In the genomic region with DNA sequence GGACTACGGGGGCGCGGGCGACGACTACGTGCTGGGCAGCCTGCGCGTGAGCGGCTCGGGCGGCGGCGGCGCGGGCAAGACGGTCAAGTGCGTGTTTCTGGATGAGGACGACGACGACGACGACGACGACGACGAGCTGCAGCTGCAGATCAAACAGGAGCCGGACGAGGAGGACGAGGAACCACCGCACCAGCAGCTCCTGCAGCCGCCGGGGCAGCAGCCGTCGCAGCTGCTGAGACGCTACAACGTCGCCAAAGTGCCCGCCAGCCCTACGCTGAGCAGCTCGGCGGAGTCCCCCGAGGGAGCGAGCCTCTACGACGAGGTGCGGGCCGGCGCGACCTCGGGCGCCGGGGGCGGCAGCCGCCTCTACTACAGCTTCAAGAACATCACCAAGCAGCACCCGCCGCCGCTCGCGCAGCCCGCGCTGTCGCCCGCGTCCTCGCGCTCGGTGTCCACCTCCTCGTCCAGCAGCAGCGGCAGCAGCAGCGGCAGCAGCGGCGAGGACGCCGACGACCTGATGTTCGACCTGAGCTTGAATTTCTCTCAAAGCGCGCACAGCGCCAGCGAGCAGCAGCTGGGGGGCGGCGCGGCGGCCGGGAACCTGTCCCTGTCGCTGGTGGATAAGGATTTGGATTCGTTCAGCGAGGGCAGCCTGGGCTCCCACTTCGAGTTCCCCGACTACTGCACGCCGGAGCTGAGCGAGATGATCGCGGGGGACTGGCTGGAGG, we compare ENCODE assay signal across 9 cellular contexts. TPM values are rescaled to one million over a fixed set of nuclear protein-coding genes. Genes with fewer than 3 reads are reported as not detected.
DNase-seq lines count a peak whose midpoint lies in the region; ATAC-seq, FAIRE-seq and TF ChIP-seq lines count a peak whose summit lies in the region.
"Had no signal": no experiment of that assay in that cellular context is flagged by ENCODE, and none has a peak within 500 bp of the region (broad histone marks: within the 10 kb centered on the region; RNA-seq: fewer than 3 reads in every experiment).

No MANE protein-coding gene starts in this region.

- TF ChIP-seq POLR2A in adrenal gland (IDR thresholded peaks at IDR 0.05) = no peak

- intact Hi-C loops in lower lobe of right lung (cut with DNase I) = no loop called here
- intact Hi-C loops in adrenal gland (cut with DNase I) = no loop called here

- peaks cover 11% of the 10 kb centered on the region for H3K9me3 Mint-ChIP-seq in activated CD8-positive, alpha-beta T cell treated with anti-CD3 and anti-CD28 coated beads, Interleukin-2, amount 10 ng/mL, durations not matched to agents 7 days and 5 days (ENCODE audit: insufficient read depth)

- H3K27me3 ChIP-seq in lower lobe of right lung (ENCODE audit: low read depth) = peaks cover 81% of the 10 kb centered on the region
- peaks cover 79% of the 10 kb centered on the region for H3K27me3 ChIP-seq in adrenal gland

- no peak for TF ChIP-seq CTCF in lower lobe of right lung (IDR thresholded peaks at IDR 0.05)
- no peak for TF ChIP-seq CTCF in adrenal gland (IDR thresholded peaks at IDR 0.05)

- H3K4me3 ChIP-seq in lower lobe of right lung (no peak overlapping the region), adrenal gland (no peak overlapping the region)

- CTCF ChIA-PET in activated CD8-positive, alpha-beta T cell treated with anti-CD3 and anti-CD28 coated beads, Interleukin-2, amount 10 ng/mL, durations not matched to agents 7 days and 5 days (lab: Charles Lee) = no interaction called here

- peak overlapping the region; percentile 66 for H3K27ac Mint-ChIP-seq in activated CD8-positive, alpha-beta T cell treated with anti-CD3 and anti-CD28 coated beads, Interleukin-2, amount 10 ng/mL, durations not matched to agents 7 days and 5 days

- H3K36me3 ChIP-seq in lower lobe of right lung (no peaks in the 10 kb centered on the region), adrenal gland (replicated peaks in 1 of 2) (no peaks in the 10 kb centered on the region)

- DNase-seq in A172 (ENCODE audit: low spot score) (peak; percentile 29), EH (ENCODE audit: low read depth) (peak; percentile 39), kidney tubule cell (ENCODE audit: low spot score) (peak; percentile 16), GM19239 (ENCODE audit: insufficient read length, low spot score) (no peak), lower lobe of right lung (no peak), adrenal gland (no peak)
- no peak for DNase-seq in activated CD8-positive, alpha-beta T cell treated with anti-CD3 and anti-CD28 coated beads, Interleukin-2, amount 10 ng/mL, durations not matched to agents 7 days and 5 days
- DNase-seq in effector CD4-positive, alpha-beta T cell = no peak
- DNase-seq: NCI-H774 had no signal

- no peak for ATAC-seq in activated CD8-positive, alpha-beta T cell treated with anti-CD3 and anti-CD28 coated beads, Interleukin-2, amount 10 ng/mL, durations not matched to agents 7 days and 5 days
- ATAC-seq in lower lobe of right lung = no peak

- no peak overlapping the region for H3K27ac ChIP-seq in lower lobe of right lung
- H3K27ac ChIP-seq in adrenal gland = no peak overlapping the region

- H3K4me1 Mint-ChIP-seq in activated CD8-positive, alpha-beta T cell treated with anti-CD3 and anti-CD28 coated beads, Interleukin-2, amount 10 ng/mL, durations not matched to agents 7 days and 5 days (ENCODE audit: low read depth) = peaks cover 7% of the 10 kb centered on the region

- peaks cover 11% of the 10 kb centered on the region for H3K36me3 Mint-ChIP-seq in activated CD8-positive, alpha-beta T cell treated with anti-CD3 and anti-CD28 coated beads, Interleukin-2, amount 10 ng/mL, durations not matched to agents 7 days and 5 days (ENCODE audit: low read depth)

- no peak for FAIRE-seq in GM19239 (lab: Jason Lieb, UNC)

- H3K9me3 ChIP-seq in lower lobe of right lung = no peaks in the 10 kb centered on the region
- no peaks in the 10 kb centered on the region for H3K9me3 ChIP-seq in adrenal gland (replicated peaks in 1 of 3)

- peaks cover 56% of the 10 kb centered on the region for H3K27me3 Mint-ChIP-seq in activated CD8-positive, alpha-beta T cell treated with anti-CD3 and anti-CD28 coated beads, Interleukin-2, amount 10 ng/mL, durations not matched to agents 7 days and 5 days (ENCODE audit: low read depth)

- H3K4me1 ChIP-seq in lower lobe of right lung (peaks cover 24% of the 10 kb centered on the region), adrenal gland (replicated peaks in 1 of 2) (peaks cover 0 to 10% of the 10 kb centered on the region in 2 donors)

- no peak overlapping the region for H3K4me3 Mint-ChIP-seq in activated CD8-positive, alpha-beta T cell treated with anti-CD3 and anti-CD28 coated beads, Interleukin-2, amount 10 ng/mL, durations not matched to agents 7 days and 5 days

- POLR2A ChIA-PET in activated CD8-positive, alpha-beta T cell treated with anti-CD3 and anti-CD28 coated beads, Interleukin-2, amount 10 ng/mL, durations not matched to agents 7 days and 5 days (lab: Charles Lee) = no interaction called here

- WGBS in adrenal gland, 4 donors = 0 to 2% (median 1%) methylated on average over 3 to 95 of the region's 95 CpGs

RNA-seq across cellular contexts. Expression of a gene that starts 1.3 kb away (rescaled TPM):
- 11.2 and 11.9 TPM in 2 replicates for total RNA-seq in A172 (2014; rRNA removed; shearing (Covaris generic))
- not detected for total RNA-seq in activated CD8-positive, alpha-beta T cell treated with anti-CD3 and anti-CD28 coated beads, Interleukin-2, amount 10 ng/mL, durations not matched to agents 7 days and 5 days
- total RNA-seq in lower lobe of right lung = 0.03 TPM
- under 1 TPM in 1 of 8 donors, not detected in 7; under 0.01 TPM for total RNA-seq in adrenal gland
- not detected for polyA plus RNA-seq in adrenal gland

Comparison
In these comparisons a context has a peak if more than half of its experiments do, and no peak if none do; other contexts are left out.
1. DNase-seq: peak in A172 (single experiment), EH (single experiment) and kidney tubule cell (single experiment); none in activated CD8-positive, alpha-beta T cell treated with anti-CD3 and anti-CD28 coated beads, Interleukin-2, amount 10 ng/mL, durations not matched to agents 7 days and 5 days (single experiment), GM19239 (single experiment), lower lobe of right lung (single experiment), adrenal gland (0 of 7) and effector CD4-positive, alpha-beta T cell (single experiment).
2. RNA of a gene that starts 1.3 kb away (total RNA-seq): 11.2 to 11.9 TPM in A172; 0.03 TPM in lower lobe of right lung (single experiment), not detected in activated CD8-positive, alpha-beta T cell treated with anti-CD3 and anti-CD28 coated beads, Interleukin-2, amount 10 ng/mL, durations not matched to agents 7 days and 5 days and under 0.01 TPM in adrenal gland; every median in the first group is over 10 times any median in the second.